Comparison of ENCODE assay signal across 19 cellular contexts in genomic region chr7:151586531-151587270, GRCh38.
"Had no signal": no experiment of that assay in that cellular context is flagged by ENCODE, and none has a peak within 500 bp of the region (broad histone marks: within the 10 kb centered on the region; RNA-seq: fewer than 3 reads in every experiment).

No MANE protein-coding gene starts in this region.

- H3K27me3 Mint-ChIP-seq: activated naive CD8-positive, alpha-beta T cell; T-cell had no signal

- H3K4me3 Mint-ChIP-seq: activated naive CD8-positive, alpha-beta T cell; endodermal cell; natural killer cell; T-cell had no signal

- DNase-seq: activated CD4-positive, alpha-beta T cell treated with anti-CD3 and anti-CD28 coated beads for 1 hour; activated T-cell treated with anti-CD3 and anti-CD28 coated beads, Interleukin-2, amount 50 U/mL, for 1 hour; adrenal gland; brain microvascular endothelial cell; colonic mucosa; endodermal cell; heart left ventricle; left cardiac atrium; midbrain; natural killer cell; stimulated activated CD4-positive, alpha-beta T cell treated with anti-CD3 and anti-CD28 coated beads, Interleukin-4, amount 100 ng/mL, for 24 hours; stimulated activated naive CD8-positive, alpha-beta T cell treated with anti-CD3 and anti-CD28 coated beads, Interleukin-15, Interleukin-2, amounts not matched to agents 100 U/mL and 50 U/mL, for 24 hours; T-cell; upper lobe of right lung; WERI-Rb-1 had no signal

- H3K36me3 Mint-ChIP-seq: natural killer cell had no signal

- H3K4me1 Mint-ChIP-seq: endodermal cell had no signal

- H3K4me3 ChIP-seq: adrenal gland, ascending aorta, colonic mucosa, heart left ventricle, lung, prostate gland, upper lobe of right lung had no signal

- H3K9me3 Mint-ChIP-seq: endodermal cell, natural killer cell, T-cell had no signal

- H3K27ac Mint-ChIP-seq: activated naive CD8-positive, alpha-beta T cell; endodermal cell; T-cell had no signal
